In the genomic region with DNA sequence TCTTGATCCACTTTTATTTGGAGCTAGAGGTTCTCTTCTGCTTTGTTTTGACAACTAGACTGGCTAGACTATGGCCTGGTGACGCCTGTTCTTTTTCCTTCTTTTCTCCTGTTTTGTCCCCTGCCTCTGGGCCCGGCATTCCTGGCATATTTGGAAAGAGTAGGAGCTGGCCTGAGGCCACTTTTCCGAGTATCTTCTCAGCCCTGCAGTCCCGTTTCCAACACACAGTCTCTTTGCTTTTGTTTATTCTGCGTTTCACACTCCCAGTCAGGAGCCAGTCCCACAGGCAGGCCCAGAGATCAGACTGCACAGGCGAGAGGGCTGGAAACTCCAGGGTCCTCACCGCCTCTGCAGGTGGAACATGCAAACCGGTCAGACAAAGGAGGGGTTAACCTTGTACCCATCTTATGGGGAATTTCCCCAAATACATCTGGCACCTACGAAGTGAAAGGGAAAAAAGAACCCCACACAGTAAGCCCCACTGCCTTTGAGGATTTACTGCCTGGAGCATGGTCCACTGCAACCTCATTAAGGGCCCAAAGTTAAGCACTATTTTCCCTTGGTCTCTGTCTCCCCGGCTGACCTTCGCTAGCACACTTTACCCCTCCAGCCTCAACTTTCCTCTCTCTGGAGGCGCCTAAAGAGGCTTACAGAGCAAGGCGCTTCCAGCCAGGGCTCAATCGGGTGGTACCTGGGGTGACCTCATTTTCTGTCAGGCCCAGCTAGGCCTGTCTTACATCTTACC, we compare ENCODE assay signal across 8 cellular contexts.
DNase-seq lines count a peak whose midpoint lies in the region; ATAC-seq and TF ChIP-seq lines count a peak whose summit lies in the region.

No MANE protein-coding gene starts in this region.

- peaks cover 15 to 66% (median 35%) of the 10 kb centered on the region in 12 donors for H3K4me1 ChIP-seq in heart left ventricle

- no peak for TF ChIP-seq CTCF in heart left ventricle (IDR thresholded peaks at IDR 0.05)

- ATAC-seq in activated T-cell treated with anti-CD3 and anti-CD28 coated beads, Interleukin-2, amount 50 U/mL, for 72 hours (replicated peaks in 1 of 2) = peak; percentile 14 to 19
- peak; percentile 57 for ATAC-seq in HG03103 (IDR thresholded peaks at IDR 0.05; ENCODE audit: low read depth, unreplicated experiment)
- peak; percentile 81 to 92 (median 88) for ATAC-seq in heart left ventricle

- H3K4me1 Mint-ChIP-seq in activated T-cell treated with anti-CD3 and anti-CD28 coated beads, Interleukin-2, amount 50 U/mL, for 72 hours (ENCODE audit: low read depth) = peaks cover 85% of the 10 kb centered on the region
- H3K4me1 Mint-ChIP-seq in activated naive CD4-positive, alpha-beta T cell treated with anti-CD3 and anti-CD28 coated beads, Interleukin-2, amount 10 ng/mL, durations not matched to agents 7 days and 5 days = peaks cover 46% of the 10 kb centered on the region

- intact Hi-C loops in heart left ventricle (cut with DNase I) = loop anchor here in 7 of 10 donors (5.0 to 10.0 kb wide), 7 partner anchors 60 to 385 kb away; partner anchors contain the start of gene IRF2BP2 (in 2 of the 7)

- DNase-seq in activated T-cell treated with anti-CD3 and anti-CD28 coated beads, Interleukin-2, amount 50 U/mL, for 72 hours = no peak
- DNase-seq in activated T-cell treated with anti-CD3 and anti-CD28 coated beads, Interleukin-2, amount 50 U/mL, for 1 hour = no peak
- DNase-seq in activated naive CD4-positive, alpha-beta T cell treated with anti-CD3 and anti-CD28 coated beads, Interleukin-2, amount 10 ng/mL, durations not matched to agents 7 days and 5 days = no peak
- DNase-seq in heart left ventricle (peak in 4 of 5 donors; percentile 65 to 76 (median 76)), putamen (ENCODE audit: low spot score) (peak; percentile 40), NCI-H2227 (lab: John Stamatoyannopoulos, UW; ENCODE audit: unreplicated experiment) (no peak)
- no peak for DNase-seq in stimulated activated naive CD4-positive, alpha-beta T cell (lab: John Stamatoyannopoulos, UW)

- H3K27ac ChIP-seq in heart left ventricle = peak overlapping the region; percentile 79 to 98 (median 90)

- H3K4me3 Mint-ChIP-seq in activated T-cell treated with anti-CD3 and anti-CD28 coated beads, Interleukin-2, amount 50 U/mL, for 72 hours = peak overlapping the region; percentile 53 to 69
- no peak overlapping the region for H3K4me3 Mint-ChIP-seq in activated naive CD4-positive, alpha-beta T cell treated with anti-CD3 and anti-CD28 coated beads, Interleukin-2, amount 10 ng/mL, durations not matched to agents 7 days and 5 days

- peaks cover 7 to 13% of the 10 kb centered on the region in 2 donors for H3K36me3 Mint-ChIP-seq in activated T-cell treated with anti-CD3 and anti-CD28 coated beads, Interleukin-2, amount 50 U/mL, for 72 hours (ENCODE audit: insufficient read depth in 2 of 2)
- peaks cover 3% of the 10 kb centered on the region for H3K36me3 Mint-ChIP-seq in activated naive CD4-positive, alpha-beta T cell treated with anti-CD3 and anti-CD28 coated beads, Interleukin-2, amount 10 ng/mL, durations not matched to agents 7 days and 5 days

- WGBS in heart left ventricle, 4 donors = 29 to 40% (median 35%) methylated on average over 14 of the region's 14 CpGs

- H3K27me3 ChIP-seq in heart left ventricle = no peaks in the 10 kb centered on the region

- no peaks in the 10 kb centered on the region for H3K27me3 Mint-ChIP-seq in activated T-cell treated with anti-CD3 and anti-CD28 coated beads, Interleukin-2, amount 50 U/mL, for 72 hours (ENCODE audit: low read depth)
- no peaks in the 10 kb centered on the region for H3K27me3 Mint-ChIP-seq in activated naive CD4-positive, alpha-beta T cell treated with anti-CD3 and anti-CD28 coated beads, Interleukin-2, amount 10 ng/mL, durations not matched to agents 7 days and 5 days

- no peak for TF ChIP-seq POLR2A in heart left ventricle (IDR thresholded peaks at IDR 0.05)

- peak overlapping the region; percentile 88 for H3K27ac Mint-ChIP-seq in activated T-cell treated with anti-CD3 and anti-CD28 coated beads, Interleukin-2, amount 50 U/mL, for 72 hours
- peak overlapping the region; percentile 43 for H3K27ac Mint-ChIP-seq in activated naive CD4-positive, alpha-beta T cell treated with anti-CD3 and anti-CD28 coated beads, Interleukin-2, amount 10 ng/mL, durations not matched to agents 7 days and 5 days

- no peak overlapping the region for H3K4me3 ChIP-seq in heart left ventricle

- H3K9me3 Mint-ChIP-seq in activated T-cell treated with anti-CD3 and anti-CD28 coated beads, Interleukin-2, amount 50 U/mL, for 72 hours = peaks cover 2% of the 10 kb centered on the region in 2 donors
- H3K9me3 Mint-ChIP-seq in activated naive CD4-positive, alpha-beta T cell treated with anti-CD3 and anti-CD28 coated beads, Interleukin-2, amount 10 ng/mL, durations not matched to agents 7 days and 5 days = no peaks in the 10 kb centered on the region

- CTCF ChIA-PET in activated naive CD4-positive, alpha-beta T cell treated with anti-CD3 and anti-CD28 coated beads, Interleukin-2, amount 10 ng/mL, durations not matched to agents 7 days and 5 days (lab: Charles Lee) = interaction anchor here (0.6 to 1.1 kb wide), 3 partner anchors 9 to 92 kb away, joined by 3 read pairs; no protein-coding TSS in a partner anchor

- H3K9me3 ChIP-seq in heart left ventricle = no peaks in the 10 kb centered on the region

- no peaks in the 10 kb centered on the region for H3K36me3 ChIP-seq in heart left ventricle

Comparison
In these comparisons a context has a peak if more than half of its experiments do, and no peak if none do; other contexts are left out.
1. ATAC-seq: peak in every context shown above with its lines; median percentile 88 in heart left ventricle; 57 in HG03103; 16 in activated T-cell treated with anti-CD3 and anti-CD28 coated beads, Interleukin-2, amount 50 U/mL, for 72 hours.
2. DNase-seq: peak in heart left ventricle (4 of 5) and putamen (single experiment); none in activated T-cell treated with anti-CD3 and anti-CD28 coated beads, Interleukin-2, amount 50 U/mL, for 72 hours (0 of 2), activated T-cell treated with anti-CD3 and anti-CD28 coated beads, Interleukin-2, amount 50 U/mL, for 1 hour (single experiment), activated naive CD4-positive, alpha-beta T cell treated with anti-CD3 and anti-CD28 coated beads, Interleukin-2, amount 10 ng/mL, durations not matched to agents 7 days and 5 days (single experiment), NCI-H2227 (single experiment) and stimulated activated naive CD4-positive, alpha-beta T cell (0 of 6).